ENCODE assay signal across 35 cellular contexts in genomic region chr9:114634387-114634786, GRCh38. TPM values are rescaled to one million over a fixed set of nuclear protein-coding genes. Genes with fewer than 3 reads are reported as not detected.
"Had no signal": no experiment of that assay in that cellular context is flagged by ENCODE, and none has a peak within 500 bp of the region (broad histone marks: within the 10 kb centered on the region; RNA-seq: fewer than 3 reads in every experiment).

No MANE protein-coding gene starts in this region.

- H3K9me3 Mint-ChIP-seq: activated B cell treated with CpG ODN at 0.5 μM for 24 hours; activated CD8-positive, alpha-beta T cell treated with anti-CD3 and anti-CD28 coated beads for 36 hours; activated naive CD4-positive, alpha-beta T cell treated with anti-CD3 and anti-CD28 coated beads for 36 hours; activated T-cell treated with anti-CD3 and anti-CD28 coated beads, Interleukin-2, amount 50 U/mL, for 4 hours; activated T-helper 2 cell treated with anti-CD3 and anti-CD28 coated beads, Interferon-gamma antibody, Interleukin-2, Interleukin-4, amounts not matched to agents 10 μg/mL and 5 μg/mL and 100 μg/mL, durations not matched to agents 14 hours and 24 hours and 36 hours; effector memory CD8-positive, alpha-beta T cell; T-cell; T-helper 1 cell treated with Interleukin-12 subunit alpha and Interleukin-12 subunit beta and Interleukin-4 antibody, amounts not matched to agents 30 μg/mL and 1 μg/mL, for 36 hours; T-helper 2 cell treated with Interferon-gamma antibody and Interleukin-4, amounts not matched to agents 5 μg/mL and 100 μg/mL, for 36 hours had no signal

- ATAC-seq: activated CD4-positive, CD25-positive, alpha-beta regulatory T cell treated with anti-CD3 and anti-CD28 coated beads, Interleukin-2, amount 50 U/mL, for 24 hours; activated CD8-positive, alpha-beta T cell treated with anti-CD3 and anti-CD28 coated beads for 36 hours; activated T-cell treated with anti-CD3 and anti-CD28 coated beads, Interleukin-2, amount 50 U/mL, for 4 hours; effector memory CD8-positive, alpha-beta T cell; foreskin keratinocyte; gastrocnemius medialis; T-cell had no signal

- H3K4me1 ChIP-seq: esophagus muscularis mucosa, foreskin keratinocyte, gastrocnemius medialis had no signal

- DNase-seq: activated B cell treated with CpG ODN at 0.5 μM for 24 hours; activated CD4-positive, alpha-beta T cell treated with anti-CD3 and anti-CD28 coated beads for 48 hours; activated CD4-positive, alpha-beta T cell treated with anti-CD3 and anti-CD28 coated beads, Interleukin-2, amount 50 U/mL, for 1 hour; activated CD4-positive, alpha-beta T cell treated with anti-CD3 and anti-CD28 coated beads, Interleukin-2, amount 50 U/mL, for 48 hours; activated CD8-positive, alpha-beta memory T cell treated with anti-CD3 and anti-CD28 coated beads for 24 hours; activated CD8-positive, alpha-beta T cell treated with anti-CD3 and anti-CD28 coated beads for 36 hours; activated effector memory CD4-positive, alpha-beta T cell treated with anti-CD3 and anti-CD28 coated beads, Interleukin-2, amount 50 U/mL, for 16 hours; activated naive CD4-positive, alpha-beta T cell treated with anti-CD3 and anti-CD28 coated beads for 36 hours; activated T-cell treated with anti-CD3 and anti-CD28 coated beads, Interleukin-2, amount 50 U/mL, for 4 hours; amniotic stem cell; anterior cingulate cortex; brain microvascular endothelial cell; caudate nucleus; cortex of kidney; dermis blood vessel endothelial cell; effector CD4-positive, alpha-beta T cell; effector memory CD8-positive, alpha-beta T cell; erythroblast; foreskin keratinocyte; gastrocnemius medialis; glutamatergic neuron; SW 1271; T-cell; T1000; WERI-Rb-1 had no signal

- H3K4me1 Mint-ChIP-seq: activated B cell treated with CpG ODN at 0.5 μM for 24 hours, T-cell had no signal

- H3K27me3 Mint-ChIP-seq: activated B cell treated with CpG ODN at 0.5 μM for 24 hours; activated CD8-positive, alpha-beta T cell treated with anti-CD3 and anti-CD28 coated beads for 36 hours; activated naive CD8-positive, alpha-beta T cell; effector memory CD8-positive, alpha-beta T cell; T-cell had no signal

- H3K27ac ChIP-seq: brain microvascular endothelial cell, esophagus muscularis mucosa, foreskin keratinocyte, gastrocnemius medialis, WERI-Rb-1 had no signal

- H3K27ac Mint-ChIP-seq: activated B cell treated with CpG ODN at 0.5 μM for 24 hours; activated CD8-positive, alpha-beta T cell treated with anti-CD3 and anti-CD28 coated beads for 36 hours; activated naive CD8-positive, alpha-beta T cell; activated T-helper 2 cell treated with anti-CD3 and anti-CD28 coated beads, Interferon-gamma antibody, Interleukin-2, Interleukin-4, amounts not matched to agents 10 μg/mL and 5 μg/mL and 100 μg/mL, durations not matched to agents 14 hours and 24 hours and 36 hours; effector memory CD8-positive, alpha-beta T cell; T-cell; T-helper 1 cell treated with Interleukin-12 subunit alpha and Interleukin-12 subunit beta and Interleukin-4 antibody, amounts not matched to agents 30 μg/mL and 1 μg/mL, for 36 hours; T-helper 2 cell treated with Interferon-gamma antibody and Interleukin-4, amounts not matched to agents 5 μg/mL and 100 μg/mL, for 36 hours had no signal

- H3K4me3 ChIP-seq: esophagus muscularis mucosa, gastrocnemius medialis had no signal

- H3K27me3 ChIP-seq: brain microvascular endothelial cell, esophagus muscularis mucosa, foreskin keratinocyte, gastrocnemius medialis had no signal

- H3K9me3 ChIP-seq: esophagus muscularis mucosa, gastrocnemius medialis had no signal

- H3K4me3 Mint-ChIP-seq: activated B cell treated with CpG ODN at 0.5 μM for 24 hours; activated CD8-positive, alpha-beta T cell treated with anti-CD3 and anti-CD28 coated beads for 36 hours; activated naive CD4-positive, alpha-beta T cell treated with anti-CD3 and anti-CD28 coated beads for 36 hours; activated naive CD8-positive, alpha-beta T cell; activated T-cell treated with anti-CD3 and anti-CD28 coated beads, Interleukin-2, amount 50 U/mL, for 4 hours; effector memory CD8-positive, alpha-beta T cell; T-cell; T-helper 1 cell treated with Interleukin-12 subunit alpha and Interleukin-12 subunit beta and Interleukin-4 antibody, amounts not matched to agents 30 μg/mL and 1 μg/mL, for 36 hours; T-helper 2 cell treated with Interferon-gamma antibody and Interleukin-4, amounts not matched to agents 5 μg/mL and 100 μg/mL, for 36 hours had no signal

RNA-seq across cellular contexts. Expression of gene TEX53, which starts 23.2 kb away (rescaled TPM):
- total RNA-seq: activated B cell treated with CpG ODN at 0.5 μM for 24 hours; activated CD8-positive, alpha-beta T cell treated with anti-CD3 and anti-CD28 coated beads for 36 hours; activated naive CD4-positive, alpha-beta T cell treated with anti-CD3 and anti-CD28 coated beads for 36 hours; activated T-cell treated with anti-CD3 and anti-CD28 coated beads, Interleukin-2, amount 50 U/mL, for 4 hours; activated T-helper 2 cell treated with anti-CD3 and anti-CD28 coated beads, Interferon-gamma antibody, Interleukin-2, Interleukin-4, amounts not matched to agents 10 μg/mL and 5 μg/mL and 100 μg/mL, durations not matched to agents 14 hours and 24 hours and 36 hours; astrocyte; bronchial epithelial cell; chondrocyte; dermis blood vessel endothelial cell; esophagus muscularis mucosa; foreskin keratinocyte; gastrocnemius medialis; T-cell had no signal
- polyA plus RNA-seq: adipose tissue, foreskin keratinocyte had no signal

RNA-seq across cellular contexts. Expression of gene TEX48, which starts 47.6 kb away (rescaled TPM):
- total RNA-seq: activated B cell treated with CpG ODN at 0.5 μM for 24 hours; activated naive CD4-positive, alpha-beta T cell treated with anti-CD3 and anti-CD28 coated beads for 36 hours; astrocyte; bronchial epithelial cell; chondrocyte; dermis blood vessel endothelial cell; esophagus muscularis mucosa; foreskin keratinocyte; gastrocnemius medialis had no signal
- polyA plus RNA-seq: adipose tissue had no signal
